ENCODE assay signal across 13 cellular contexts in genomic region chr1:21233480-21233879, GRCh38.
"Had no signal": no experiment of that assay in that cellular context is flagged by ENCODE, and none has a peak within 500 bp of the region (broad histone marks: within the 10 kb centered on the region; RNA-seq: fewer than 3 reads in every experiment).

No MANE protein-coding gene starts in this region.

- H3K4me3 ChIP-seq: cardiac muscle cell, prostate gland, spleen had no signal

- H3K27me3 Mint-ChIP-seq: type B pancreatic cell had no signal

- H3K4me3 Mint-ChIP-seq: mesothelial cell of epicardium, type B pancreatic cell had no signal

- H3K27ac ChIP-seq: cardiac muscle cell, prostate gland, spleen had no signal

- ATAC-seq: esophagus mucosa, sciatic nerve had no signal

- H3K9me3 Mint-ChIP-seq: mesothelial cell of epicardium, type B pancreatic cell had no signal

- DNase-seq: activated gamma-delta T cell; activated T-cell treated with anti-CD3 and anti-CD28 coated beads, Interleukin-2, amount 50 U/mL, for 1 hour; hypothalamus; spleen; stimulated activated CD4-positive, alpha-beta T cell treated with anti-CD3 and anti-CD28 coated beads, Interleukin-1b, Interleukin-23, amount 100 ng/mL, for 48 hours; stimulated activated naive CD4-positive, alpha-beta T cell treated with Interleukin-2 at 50 U/mL for 16 hours; T-helper 2 cell had no signal

- H3K4me1 Mint-ChIP-seq: mesothelial cell of epicardium had no signal

- H3K9me3 ChIP-seq: prostate gland, spleen had no signal

- H3K27ac Mint-ChIP-seq: mesothelial cell of epicardium, type B pancreatic cell had no signal

- H3K4me1 ChIP-seq: prostate gland, spleen had no signal

- H3K27me3 ChIP-seq: cardiac muscle cell, spleen had no signal
